In the genomic region with DNA sequence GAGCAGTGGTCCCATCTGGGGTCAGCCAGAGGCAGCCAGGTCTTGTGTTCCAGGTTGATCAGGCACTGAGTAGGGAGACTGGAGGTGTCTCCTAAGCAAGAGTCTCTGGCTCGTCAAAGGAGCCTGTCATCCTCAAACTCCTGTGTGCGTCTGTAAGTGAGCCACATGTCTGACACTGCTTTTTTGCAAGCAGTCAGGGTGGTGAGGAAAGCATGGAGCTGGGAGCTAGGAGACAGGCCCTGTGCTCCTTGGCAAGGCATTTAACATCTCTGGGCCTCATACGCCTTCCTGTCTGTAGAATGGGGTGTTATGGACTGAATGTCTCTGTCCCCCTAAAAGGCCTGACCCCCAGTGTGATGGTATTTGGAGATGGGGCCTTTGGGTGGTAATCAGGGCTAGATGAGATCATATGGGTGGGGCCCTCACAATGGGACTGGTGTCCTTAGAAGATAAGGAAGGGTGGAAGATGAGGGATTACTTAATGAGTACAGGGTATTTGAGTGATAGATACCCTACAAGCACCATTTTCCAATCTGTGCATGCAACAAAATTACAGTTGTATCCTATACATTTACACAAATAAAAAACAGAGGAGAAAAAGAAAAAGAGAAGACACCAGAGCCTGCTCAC, we compare ENCODE assay signal across 19 cellular contexts. TPM values are rescaled to one million over a fixed set of nuclear protein-coding genes. Genes with fewer than 3 reads are reported as not detected.
A peak's percentile ranks its signal among the peaks of the same experiment; 100 is the strongest.
DNase-seq lines count a peak whose midpoint lies in the region; ATAC-seq and TF ChIP-seq lines count a peak whose summit lies in the region.
"Had no signal": no experiment of that assay in that cellular context is flagged by ENCODE, and none has a peak within 500 bp of the region (broad histone marks: within the 10 kb centered on the region; RNA-seq: fewer than 3 reads in every experiment).

No MANE protein-coding gene starts in this region.

- H3K4me1 Mint-ChIP-seq in endodermal cell, result peaks cover 37% of the 10 kb centered on the region
- H3K4me1 Mint-ChIP-seq in progenitor cell of endocrine pancreas (ENCODE audit: low read depth), result no peaks in the 10 kb centered on the region
- H3K4me1 Mint-ChIP-seq: neural crest cell had no signal

- DNase-seq in Right ventricle myocardium inferior (ENCODE audit: missing footprints) (peak; percentile 55), right atrium auricular region (ENCODE audit: low spot score) (no peak), UCSD-AML1 (lab: John Stamatoyannopoulos, UW; ENCODE audit: unreplicated experiment) (peak; percentile 52), endodermal cell (no peak), vagina (ENCODE audit: extremely low spot score in 2 of 2) (no peak), T-helper 9 cell (no peak), progenitor cell of endocrine pancreas (ENCODE audit: low spot score, unreplicated experiment) (no peak), upper lobe of right lung (no peak)
- DNase-seq: activated CD4-positive, alpha-beta memory T cell treated with anti-CD3 and anti-CD28 coated beads for 36 hours; central memory CD4-positive, alpha-beta T cell; DMS53; foreskin keratinocyte; NCI-H1048; NCI-H774 had no signal

- no peak overlapping the region for H3K27ac ChIP-seq in right atrium auricular region
- no peak overlapping the region for H3K27ac ChIP-seq in endodermal cell (ENCODE audit: low read depth, low read length)
- peak overlapping the region; percentile 62 for H3K27ac ChIP-seq in vagina
- H3K27ac ChIP-seq in upper lobe of right lung, result no peak overlapping the region
- H3K27ac ChIP-seq: foreskin keratinocyte, RWPE1, thyroid gland had no signal

- 95 to 100% methylated on average over 3 of the region's 3 CpGs for WGBS in endodermal cell (ENCODE audit: insufficient coverage in 1 of 2, insufficient read length in 1 of 2), 2 experiments

- H3K27ac Mint-ChIP-seq in endodermal cell (peak overlapping the region; percentile 29), progenitor cell of endocrine pancreas (no peak overlapping the region)
- H3K27ac Mint-ChIP-seq: activated CD4-positive, alpha-beta memory T cell treated with anti-CD3 and anti-CD28 coated beads for 36 hours; T-helper 1 cell treated with Interleukin-12 subunit alpha and Interleukin-12 subunit beta and Interleukin-4 antibody, amounts not matched to agents 30 μg/mL and 1 μg/mL, for 36 hours had no signal

- ATAC-seq in Right ventricle myocardium inferior, result no peak
- ATAC-seq in upper lobe of right lung, result no peak
- ATAC-seq: foreskin keratinocyte had no signal

- H3K36me3 ChIP-seq in right atrium auricular region (peaks cover 14% of the 10 kb centered on the region), endodermal cell (ENCODE audit: control insufficient read depth, insufficient read depth, low read length) (no peaks in the 10 kb centered on the region), vagina (peaks cover 0 to 10% of the 10 kb centered on the region in 2 donors), upper lobe of right lung (no peaks in the 10 kb centered on the region)
- H3K36me3 ChIP-seq: thyroid gland had no signal

- H3K36me3 Mint-ChIP-seq in endodermal cell (ENCODE audit: low read depth) (peaks cover 5% of the 10 kb centered on the region), progenitor cell of endocrine pancreas (ENCODE audit: insufficient read depth) (no peaks in the 10 kb centered on the region)

- TF ChIP-seq CTCF in right atrium auricular region (IDR thresholded peaks at IDR 0.05) (no peak), endodermal cell (conservative IDR thresholded peaks at IDR 0.05) (no peak), vagina (IDR thresholded peaks at IDR 0.05) (no peak), progenitor cell of endocrine pancreas (IDR thresholded peaks at IDR 0.05; ENCODE audit: unreplicated experiment) (no peak), upper lobe of right lung (IDR thresholded peaks at IDR 0.05) (no peak)

- H3K27me3 Mint-ChIP-seq in endodermal cell (ENCODE audit: insufficient read depth) (no peaks in the 10 kb centered on the region), progenitor cell of endocrine pancreas (peaks cover 3% of the 10 kb centered on the region)
- H3K27me3 Mint-ChIP-seq: activated CD4-positive, alpha-beta memory T cell treated with anti-CD3 and anti-CD28 coated beads for 36 hours had no signal

- no peak for TF ChIP-seq POLR2A in vagina (IDR thresholded peaks at IDR 0.05)

- no peaks in the 10 kb centered on the region for H3K9me3 ChIP-seq in right atrium auricular region
- H3K9me3 ChIP-seq in endodermal cell (ENCODE audit: control insufficient read depth, low read length), result no peaks in the 10 kb centered on the region
- no peaks in the 10 kb centered on the region for H3K9me3 ChIP-seq in vagina
- H3K9me3 ChIP-seq in upper lobe of right lung, result no peaks in the 10 kb centered on the region
- H3K9me3 ChIP-seq: thyroid gland had no signal

- H3K27me3 ChIP-seq in right atrium auricular region, result no peaks in the 10 kb centered on the region
- no peaks in the 10 kb centered on the region for H3K27me3 ChIP-seq in endodermal cell (ENCODE audit: control insufficient read depth, insufficient read depth, low read length, poor library complexity, severe bottlenecking)
- no peaks in the 10 kb centered on the region for H3K27me3 ChIP-seq in vagina
- H3K27me3 ChIP-seq in upper lobe of right lung, result no peaks in the 10 kb centered on the region
- H3K27me3 ChIP-seq: foreskin keratinocyte, thyroid gland had no signal

- H3K9me3 Mint-ChIP-seq in endodermal cell, result no peaks in the 10 kb centered on the region
- no peaks in the 10 kb centered on the region for H3K9me3 Mint-ChIP-seq in progenitor cell of endocrine pancreas (ENCODE audit: low read depth)
- H3K9me3 Mint-ChIP-seq: activated CD4-positive, alpha-beta memory T cell treated with anti-CD3 and anti-CD28 coated beads for 36 hours; neural crest cell; T-helper 1 cell treated with Interleukin-12 subunit alpha and Interleukin-12 subunit beta and Interleukin-4 antibody, amounts not matched to agents 30 μg/mL and 1 μg/mL, for 36 hours had no signal

- no peak overlapping the region for H3K9ac ChIP-seq in endodermal cell (ENCODE audit: extremely low read depth, low read length, poor library complexity, severe bottlenecking)

- H3K4me3 ChIP-seq in right atrium auricular region, result no peak overlapping the region
- H3K4me3 ChIP-seq in endodermal cell (ENCODE audit: low read length), result no peak overlapping the region
- H3K4me3 ChIP-seq in vagina, result no peak overlapping the region
- no peak overlapping the region for H3K4me3 ChIP-seq in upper lobe of right lung
- H3K4me3 ChIP-seq: lung, thyroid gland had no signal

- intact Hi-C loops in Right ventricle myocardium inferior (cut with DNase I), result no loop called here
- intact Hi-C loops in vagina (cut with DNase I), result no loop called here
- intact Hi-C loops in upper lobe of right lung (cut with DNase I), result no loop called here

- H3K4me1 ChIP-seq in right atrium auricular region, result no peaks in the 10 kb centered on the region
- H3K4me1 ChIP-seq in endodermal cell (ENCODE audit: control insufficient read depth, insufficient read depth, low read length), result peaks cover 4% of the 10 kb centered on the region
- peaks cover 11% of the 10 kb centered on the region for H3K4me1 ChIP-seq in vagina
- H3K4me1 ChIP-seq in upper lobe of right lung, result peaks cover 7% of the 10 kb centered on the region

- no peak overlapping the region for H3K4me3 Mint-ChIP-seq in endodermal cell
- H3K4me3 Mint-ChIP-seq in progenitor cell of endocrine pancreas (ENCODE audit: low read depth), result no peak overlapping the region
- H3K4me3 Mint-ChIP-seq: activated CD4-positive, alpha-beta memory T cell treated with anti-CD3 and anti-CD28 coated beads for 36 hours; neural crest cell; T-helper 1 cell treated with Interleukin-12 subunit alpha and Interleukin-12 subunit beta and Interleukin-4 antibody, amounts not matched to agents 30 μg/mL and 1 μg/mL, for 36 hours had no signal

RNA-seq across cellular contexts. Expression of a gene that starts 53.0 kb away (rescaled TPM):
- total RNA-seq in Right ventricle myocardium inferior, result 158 TPM
- total RNA-seq in right atrium auricular region, result 100 to 1,000 TPM; 157 to 284 TPM
- total RNA-seq in endodermal cell, result 100 to 1,000 TPM; 136 to 149 TPM
- 145 TPM for polyA plus RNA-seq in endodermal cell (2013, experiment 1 of 2)
- 144 TPM for polyA plus RNA-seq in endodermal cell (2013, experiment 2 of 2)
- 147 TPM for total RNA-seq in vagina
- 122 and 127 TPM in 2 replicates for total RNA-seq in progenitor cell of endocrine pancreas
- total RNA-seq in upper lobe of right lung, result 124 TPM

RNA-seq across cellular contexts. Expression of a gene that starts 58.5 kb away (rescaled TPM):
- total RNA-seq in Right ventricle myocardium inferior, result 16.2 TPM
- 1 to 10 TPM; 4.9 to 6.8 TPM for total RNA-seq in right atrium auricular region
- 10 to 100 TPM; 17.5 to 19.9 TPM for total RNA-seq in endodermal cell
- polyA plus RNA-seq in endodermal cell (2013, experiment 1 of 2), result 8.8 TPM
- 9.8 TPM for polyA plus RNA-seq in endodermal cell (2013, experiment 2 of 2)
- 26.0 TPM for total RNA-seq in vagina
- 16.1 and 16.8 TPM in 2 replicates for total RNA-seq in progenitor cell of endocrine pancreas
- 13.7 TPM for total RNA-seq in upper lobe of right lung

Comparison
In these comparisons a context has a peak if more than half of its experiments do, and no peak if none do; other contexts are left out.
1. DNase-seq: peak in Right ventricle myocardium inferior (single experiment) and UCSD-AML1 (single experiment); none in right atrium auricular region (single experiment), endodermal cell (single experiment), vagina (0 of 2), T-helper 9 cell (single experiment), progenitor cell of endocrine pancreas (single experiment) and upper lobe of right lung (single experiment).